Comparison of ENCODE assay signal across 2 cellular contexts in the genomic region with DNA sequence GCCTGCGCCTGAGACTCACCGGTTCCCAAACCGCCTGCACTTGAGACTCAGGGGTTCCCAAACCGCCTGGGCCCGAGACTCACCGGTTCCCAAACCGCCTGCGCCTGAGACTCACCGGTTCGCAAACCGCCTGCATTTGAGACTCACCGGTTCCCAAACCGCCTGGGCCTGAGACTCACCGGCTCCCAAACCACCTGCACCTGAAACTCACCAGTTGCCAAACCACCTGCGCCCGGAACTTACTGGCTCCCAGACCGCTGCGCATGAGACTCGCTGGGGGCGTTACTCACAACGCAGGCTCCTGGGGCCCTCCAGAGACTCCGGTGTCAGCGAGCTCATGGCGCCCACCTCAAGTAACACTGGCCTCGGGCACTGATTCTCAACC.
TF ChIP-seq lines count a peak whose summit lies in the region.

No MANE protein-coding gene starts in this region.

TF ChIP-seq in GM23338, 12 proteins besides CTCF, POLR2A, EP300 and RAD21 (continued from another document):
- TF ChIP-seq, protein P1, sequence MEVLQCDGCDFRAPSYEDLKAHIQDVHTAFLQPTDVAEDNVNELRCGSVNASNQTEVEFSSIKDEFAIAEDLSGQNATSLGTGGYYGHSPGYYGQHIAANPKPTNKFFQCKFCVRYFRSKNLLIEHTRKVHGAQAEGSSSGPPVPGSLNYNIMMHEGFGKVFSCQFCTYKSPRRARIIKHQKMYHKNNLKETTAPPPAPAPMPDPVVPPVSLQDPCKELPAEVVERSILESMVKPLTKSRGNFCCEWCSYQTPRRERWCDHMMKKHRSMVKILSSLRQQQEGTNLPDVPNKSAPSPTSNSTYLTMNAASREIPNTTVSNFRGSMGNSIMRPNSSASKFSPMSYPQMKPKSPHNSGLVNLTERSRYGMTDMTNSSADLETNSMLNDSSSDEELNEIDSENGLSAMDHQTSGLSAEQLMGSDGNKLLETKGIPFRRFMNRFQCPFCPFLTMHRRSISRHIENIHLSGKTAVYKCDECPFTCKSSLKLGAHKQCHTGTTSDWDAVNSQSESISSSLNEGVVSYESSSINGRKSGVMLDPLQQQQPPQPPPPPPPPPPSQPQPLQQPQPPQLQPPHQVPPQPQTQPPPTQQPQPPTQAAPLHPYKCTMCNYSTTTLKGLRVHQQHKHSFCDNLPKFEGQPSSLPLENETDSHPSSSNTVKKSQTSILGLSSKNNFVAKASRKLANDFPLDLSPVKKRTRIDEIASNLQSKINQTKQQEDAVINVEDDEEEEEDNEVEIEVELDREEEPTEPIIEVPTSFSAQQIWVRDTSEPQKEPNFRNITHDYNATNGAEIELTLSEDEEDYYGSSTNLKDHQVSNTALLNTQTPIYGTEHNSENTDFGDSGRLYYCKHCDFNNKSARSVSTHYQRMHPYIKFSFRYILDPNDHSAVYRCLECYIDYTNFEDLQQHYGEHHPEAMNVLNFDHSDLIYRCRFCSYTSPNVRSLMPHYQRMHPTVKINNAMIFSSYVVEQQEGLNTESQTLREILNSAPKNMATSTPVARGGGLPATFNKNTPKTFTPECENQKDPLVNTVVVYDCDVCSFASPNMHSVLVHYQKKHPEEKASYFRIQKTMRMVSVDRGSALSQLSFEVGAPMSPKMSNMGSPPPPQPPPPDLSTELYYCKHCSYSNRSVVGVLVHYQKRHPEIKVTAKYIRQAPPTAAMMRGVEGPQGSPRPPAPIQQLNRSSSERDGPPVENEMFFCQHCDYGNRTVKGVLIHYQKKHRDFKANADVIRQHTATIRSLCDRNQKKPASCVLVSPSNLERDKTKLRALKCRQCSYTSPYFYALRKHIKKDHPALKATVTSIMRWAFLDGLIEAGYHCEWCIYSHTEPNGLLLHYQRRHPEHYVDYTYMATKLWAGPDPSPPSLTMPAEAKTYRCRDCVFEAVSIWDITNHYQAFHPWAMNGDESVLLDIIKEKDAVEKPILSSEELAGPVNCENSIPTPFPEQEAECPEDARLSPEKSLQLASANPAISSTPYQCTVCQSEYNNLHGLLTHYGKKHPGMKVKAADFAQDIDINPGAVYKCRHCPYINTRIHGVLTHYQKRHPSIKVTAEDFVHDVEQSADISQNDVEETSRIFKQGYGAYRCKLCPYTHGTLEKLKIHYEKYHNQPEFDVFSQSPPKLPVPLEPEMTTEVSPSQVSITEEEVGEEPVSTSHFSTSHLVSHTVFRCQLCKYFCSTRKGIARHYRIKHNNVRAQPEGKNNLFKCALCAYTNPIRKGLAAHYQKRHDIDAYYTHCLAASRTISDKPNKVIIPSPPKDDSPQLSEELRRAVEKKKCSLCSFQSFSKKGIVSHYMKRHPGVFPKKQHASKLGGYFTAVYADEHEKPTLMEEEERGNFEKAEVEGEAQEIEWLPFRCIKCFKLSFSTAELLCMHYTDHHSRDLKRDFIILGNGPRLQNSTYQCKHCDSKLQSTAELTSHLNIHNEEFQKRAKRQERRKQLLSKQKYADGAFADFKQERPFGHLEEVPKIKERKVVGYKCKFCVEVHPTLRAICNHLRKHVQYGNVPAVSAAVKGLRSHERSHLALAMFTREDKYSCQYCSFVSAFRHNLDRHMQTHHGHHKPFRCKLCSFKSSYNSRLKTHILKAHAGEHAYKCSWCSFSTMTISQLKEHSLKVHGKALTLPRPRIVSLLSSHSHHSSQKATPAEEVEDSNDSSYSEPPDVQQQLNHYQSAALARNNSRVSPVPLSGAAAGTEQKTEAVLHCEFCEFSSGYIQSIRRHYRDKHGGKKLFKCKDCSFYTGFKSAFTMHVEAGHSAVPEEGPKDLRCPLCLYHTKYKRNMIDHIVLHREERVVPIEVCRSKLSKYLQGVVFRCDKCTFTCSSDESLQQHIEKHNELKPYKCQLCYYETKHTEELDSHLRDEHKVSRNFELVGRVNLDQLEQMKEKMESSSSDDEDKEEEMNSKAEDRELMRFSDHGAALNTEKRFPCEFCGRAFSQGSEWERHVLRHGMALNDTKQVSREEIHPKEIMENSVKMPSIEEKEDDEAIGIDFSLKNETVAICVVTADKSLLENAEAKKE (CRISPR knock-in tag; IDR thresholded peaks at IDR 0.05) = no peak
- TF ChIP-seq EZH2phosphoT487 (IDR thresholded peaks at IDR 0.05; ENCODE audit: unreplicated experiment) = no peak
- no peak for TF ChIP-seq ZNF114 (CRISPR knock-in tag; IDR thresholded peaks at IDR 0.05)

TF ChIP-seq in WTC11, 78 proteins besides CTCF, POLR2A, EP300 and RAD21 (continued from another document):
- TF ChIP-seq, protein P2, sequence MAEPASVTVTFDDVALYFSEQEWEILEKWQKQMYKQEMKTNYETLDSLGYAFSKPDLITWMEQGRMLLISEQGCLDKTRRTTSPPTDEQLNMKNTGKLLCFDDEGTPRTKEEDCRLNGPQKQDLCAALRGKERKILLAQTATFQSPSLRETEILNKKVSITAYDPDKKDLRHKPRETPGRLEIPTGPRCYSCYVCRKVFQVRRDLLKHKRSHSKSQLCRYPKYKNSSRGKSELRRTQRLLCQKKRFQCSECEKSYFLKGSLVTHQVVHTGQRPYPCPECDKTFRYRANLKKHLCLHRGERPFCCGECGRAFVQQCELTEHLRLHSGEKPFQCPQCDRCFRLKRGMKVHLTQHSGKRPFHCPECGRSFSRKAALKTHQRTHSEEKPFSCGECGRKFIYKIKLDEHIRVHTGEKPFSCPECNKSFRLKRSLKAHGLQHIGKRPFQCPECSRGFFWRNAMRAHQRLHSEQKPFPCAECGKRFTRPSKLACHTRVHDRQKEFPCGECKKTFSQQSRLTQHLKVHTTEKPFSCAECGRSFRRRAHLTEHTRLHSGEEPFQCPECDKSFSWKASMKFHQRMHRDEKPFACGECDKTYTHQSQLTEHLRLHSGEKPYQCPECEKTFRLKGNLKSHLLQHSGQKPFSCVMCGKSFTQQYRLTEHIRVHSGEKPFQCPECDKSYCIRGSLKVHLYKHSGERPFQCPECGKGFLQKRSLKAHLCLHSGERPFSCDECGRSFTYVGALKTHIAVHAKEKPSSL (CRISPR knock-in tag; conservative IDR thresholded peaks at IDR 0.05) = no peak
- TF ChIP-seq, protein P3, sequence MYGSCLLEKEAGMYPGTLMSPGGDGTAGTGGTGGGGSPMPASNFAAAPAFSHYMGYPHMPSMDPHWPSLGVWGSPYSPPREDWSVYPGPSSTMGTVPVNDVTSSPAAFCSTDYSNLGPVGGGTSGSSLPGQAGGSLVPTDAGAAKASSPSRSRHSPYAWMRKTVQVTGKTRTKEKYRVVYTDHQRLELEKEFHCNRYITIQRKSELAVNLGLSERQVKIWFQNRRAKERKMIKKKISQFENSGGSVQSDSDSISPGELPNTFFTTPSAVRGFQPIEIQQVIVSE (CRISPR knock-in tag; IDR thresholded peaks at IDR 0.05; ENCODE audit: borderline replicate concordance) = no peak
- no peak for TF ChIP-seq NFATC4 (CRISPR knock-in tag; IDR thresholded peaks at IDR 0.05)
- no peak for TF ChIP-seq OVOL2 (CRISPR knock-in tag; IDR thresholded peaks at IDR 0.05; ENCODE audit: borderline replicate concordance)
